ENCODE assay signal across 9 cellular contexts in genomic region chr6:149451361-149452061, GRCh38. TPM values are rescaled to one million over a fixed set of nuclear protein-coding genes. Genes with fewer than 3 reads are reported as not detected.
DNase-seq lines count a peak whose midpoint lies in the region; ATAC-seq and TF ChIP-seq lines count a peak whose summit lies in the region.
"Had no signal": no experiment of that assay in that cellular context is flagged by ENCODE, and none has a peak within 500 bp of the region (broad histone marks: within the 10 kb centered on the region; RNA-seq: fewer than 3 reads in every experiment).

No MANE protein-coding gene starts in this region.

- no peak for TF ChIP-seq POLR2A in adrenal gland (IDR thresholded peaks at IDR 0.05)

- DNase-seq in Calu3 (peak; percentile 15), iPS DF 6.9 (ENCODE audit: low read depth, low spot score) (no peak), psoas muscle (peak; percentile 37 to 54), adrenal gland (no peak)
- peak; percentile 26 for DNase-seq in activated naive CD8-positive, alpha-beta T cell treated with anti-CD3 and anti-CD28 coated beads, Interleukin-2, amount 10 ng/mL, durations not matched to agents 7 days and 5 days
- DNase-seq: stimulated activated CD4-positive, alpha-beta T cell treated with anti-CD3 and anti-CD28 coated beads, Interleukin-15, amount 100 ng/mL, for 24 hours had no signal

- no peak overlapping the region for H3K27ac Mint-ChIP-seq in Calu3 (ENCODE audit: unreplicated experiment)
- H3K27ac Mint-ChIP-seq in activated naive CD8-positive, alpha-beta T cell treated with anti-CD3 and anti-CD28 coated beads, Interleukin-2, amount 10 ng/mL, durations not matched to agents 7 days and 5 days: no peak overlapping the region

- H3K27me3 Mint-ChIP-seq in Calu3 (ENCODE audit: unreplicated experiment): no peaks in the 10 kb centered on the region
- peaks cover 1% of the 10 kb centered on the region for H3K27me3 Mint-ChIP-seq in activated naive CD8-positive, alpha-beta T cell treated with anti-CD3 and anti-CD28 coated beads, Interleukin-2, amount 10 ng/mL, durations not matched to agents 7 days and 5 days

- no peaks in the 10 kb centered on the region for H3K4me1 Mint-ChIP-seq in Calu3 (ENCODE audit: low read depth, unreplicated experiment)
- H3K4me1 Mint-ChIP-seq in activated naive CD8-positive, alpha-beta T cell treated with anti-CD3 and anti-CD28 coated beads, Interleukin-2, amount 10 ng/mL, durations not matched to agents 7 days and 5 days: peaks cover 2% of the 10 kb centered on the region

- CTCF ChIA-PET in Calu3 (lab: Charles Lee): no interaction called here

- BruUV-seq in Calu3 (replicated peaks; lab: Mats Ljungman, UMichigan): no TSS peak

- H3K4me3 ChIP-seq in iPS DF 6.9 (ENCODE audit: low read length): peak overlapping the region; percentile 40; the same call in 1 of the 2 replicates
- H3K4me3 ChIP-seq in psoas muscle: peak overlapping the region; percentile 69
- H3K4me3 ChIP-seq in adrenal gland: peak overlapping the region in 1 of 4 donors; percentile 55

- H3K9me3 ChIP-seq in iPS DF 6.9 (ENCODE audit: control insufficient read depth, insufficient read depth, low read length) (no peaks in the 10 kb centered on the region), psoas muscle (no peaks in the 10 kb centered on the region), adrenal gland (replicated peaks in 1 of 3) (no peaks in the 10 kb centered on the region)

- TF ChIP-seq CTCF in Calu3 (IDR thresholded peaks at IDR 0.05; ENCODE audit: unreplicated experiment) (no peak), psoas muscle (IDR thresholded peaks at IDR 0.05) (no peak), adrenal gland (IDR thresholded peaks at IDR 0.05) (no peak)

- no CpG with 5 or more reads among the region's 50 CpGs for WGBS in iPS DF 6.9 (ENCODE audit: insufficient coverage, insufficient read length)
- WGBS in psoas muscle, 3 donors: 39 to 49% (median 46%) methylated on average over 42 to 50 of the region's 50 CpGs
- 58 to 88% (median 72%) methylated on average over 11 to 50 of the region's 50 CpGs for WGBS in adrenal gland, 4 donors

- no peaks in the 10 kb centered on the region for H3K36me3 ChIP-seq in iPS DF 6.9 (ENCODE audit: control insufficient read depth, insufficient read depth, low read length)
- no peaks in the 10 kb centered on the region for H3K36me3 ChIP-seq in psoas muscle (ENCODE audit: insufficient read depth in 1 of 2, low read depth in 1 of 2)
- H3K36me3 ChIP-seq in adrenal gland (replicated peaks in 1 of 2): no peaks in the 10 kb centered on the region

- H3K4me1 ChIP-seq in iPS DF 6.9 (ENCODE audit: control insufficient read depth, insufficient read depth, low read length) (0 out of 2 replicates have a peak, but pooled peaks cover 2% of the 10 kb centered on the region), psoas muscle (peaks cover 22% of the 10 kb centered on the region), adrenal gland (replicated peaks in 1 of 2) (peaks cover 15 to 30% of the 10 kb centered on the region in 2 donors)

- peak; percentile 50 for ATAC-seq in activated naive CD8-positive, alpha-beta T cell treated with anti-CD3 and anti-CD28 coated beads, Interleukin-2, amount 10 ng/mL, durations not matched to agents 7 days and 5 days (ENCODE audit: low read depth)
- ATAC-seq in psoas muscle (no peak), HG02798 (IDR thresholded peaks at IDR 0.05; ENCODE audit: poor library complexity, unreplicated experiment) (no peak), HG03159 (IDR thresholded peaks at IDR 0.05; ENCODE audit: unreplicated experiment) (no peak), GM21423 (IDR thresholded peaks at IDR 0.05; ENCODE audit: unreplicated experiment) (no peak)

- H3K4me3 Mint-ChIP-seq in Calu3 (ENCODE audit: low read depth, unreplicated experiment): peak overlapping the region; percentile 71
- H3K4me3 Mint-ChIP-seq in activated naive CD8-positive, alpha-beta T cell treated with anti-CD3 and anti-CD28 coated beads, Interleukin-2, amount 10 ng/mL, durations not matched to agents 7 days and 5 days: no peak overlapping the region

- POLR2A ChIA-PET in activated naive CD8-positive, alpha-beta T cell treated with anti-CD3 and anti-CD28 coated beads, Interleukin-2, amount 10 ng/mL, durations not matched to agents 7 days and 5 days (lab: Charles Lee): interaction anchor here (0.7 kb wide), 1 partner anchor 385 kb away, joined by 3 read pairs; no protein-coding TSS in a partner anchor

- peaks cover 23% of the 10 kb centered on the region for H3K27me3 ChIP-seq in iPS DF 6.9 (ENCODE audit: control insufficient read depth, insufficient read depth, low read length)
- H3K27me3 ChIP-seq in psoas muscle (ENCODE audit: insufficient read depth in 3 of 3, low read length in 2 of 3): peaks cover 0 to 10% (median 1%) of the 10 kb centered on the region in 3 donors
- H3K27me3 ChIP-seq in adrenal gland: no peaks in the 10 kb centered on the region

- intact Hi-C loops in Calu3 (cut with micrococcal nuclease; ENCODE audit: unreplicated experiment) (no loop called here), psoas muscle (cut with DNase I) (no loop called here), adrenal gland (cut with DNase I) (no loop called here)

- no peaks in the 10 kb centered on the region for H3K9me3 Mint-ChIP-seq in Calu3 (ENCODE audit: low read depth, unreplicated experiment)
- H3K9me3 Mint-ChIP-seq in activated naive CD8-positive, alpha-beta T cell treated with anti-CD3 and anti-CD28 coated beads, Interleukin-2, amount 10 ng/mL, durations not matched to agents 7 days and 5 days: no peaks in the 10 kb centered on the region

- H3K36me3 Mint-ChIP-seq in Calu3 (ENCODE audit: insufficient read depth, unreplicated experiment): peaks cover 4% of the 10 kb centered on the region
- no peaks in the 10 kb centered on the region for H3K36me3 Mint-ChIP-seq in activated naive CD8-positive, alpha-beta T cell treated with anti-CD3 and anti-CD28 coated beads, Interleukin-2, amount 10 ng/mL, durations not matched to agents 7 days and 5 days

- H3K27ac ChIP-seq in iPS DF 6.9 (ENCODE audit: low read length) (no peak overlapping the region), psoas muscle (no peak overlapping the region), adrenal gland (no peak overlapping the region)

RNA-seq across cellular contexts. Expression of gene ZC3H12D, which starts 33.3 kb away (rescaled TPM):
- total RNA-seq in Calu3 (2022): 0.05 and 0.20 TPM in 2 replicates
- total RNA-seq in activated naive CD8-positive, alpha-beta T cell treated with anti-CD3 and anti-CD28 coated beads, Interleukin-2, amount 10 ng/mL, durations not matched to agents 7 days and 5 days: 10 to 100 TPM; 25.5 to 27.0 TPM
- total RNA-seq in psoas muscle: under 1 TPM; 0.17 to 0.41 (median 0.26) TPM
- under 1 TPM; 0.17 to 0.28 (median 0.26) TPM for polyA plus RNA-seq in psoas muscle
- 10 to 100 TPM in 1 of 8 donors, 1 to 10 TPM in 6, under 1 TPM in 1; 0.98 to 12.0 (median 2.0) TPM for total RNA-seq in adrenal gland
- polyA plus RNA-seq in adrenal gland: 1 to 10 TPM in 1 of 3 donors, under 1 TPM in 2; 0.48 to 2.5 (median 0.77) TPM

RNA-seq across cellular contexts. Expression of gene SUMO4, which starts 51.4 kb away (rescaled TPM):
- total RNA-seq in Calu3 (2022) (1.4 and 2.9 TPM in 2 replicates), psoas muscle (under 1 TPM; 0.26 to 0.42 (median 0.36) TPM), adrenal gland (1 to 10 TPM in 5 of 8 donors, under 1 TPM in 1, not detected in 2; 0.70 to 3.1 (median 1.8) TPM)
- 1 to 10 TPM; 9.3 to 9.5 TPM for total RNA-seq in activated naive CD8-positive, alpha-beta T cell treated with anti-CD3 and anti-CD28 coated beads, Interleukin-2, amount 10 ng/mL, durations not matched to agents 7 days and 5 days
- polyA plus RNA-seq in psoas muscle (under 1 TPM in 1 of 3 donors, not detected in 2; 0.16 TPM), adrenal gland (under 1 TPM in 1 of 3 donors, not detected in 2; 0.18 TPM)

Comparison
In these comparisons a context has a peak if more than half of its experiments do, and no peak if none do; other contexts are left out.
1. DNase-seq: peak in Calu3 (single experiment), activated naive CD8-positive, alpha-beta T cell treated with anti-CD3 and anti-CD28 coated beads, Interleukin-2, amount 10 ng/mL, durations not matched to agents 7 days and 5 days (single experiment) and psoas muscle (2 of 2); none in iPS DF 6.9 (single experiment) and adrenal gland (0 of 7).